ENCODE assay signal across 10 cellular contexts in the genomic region with DNA sequence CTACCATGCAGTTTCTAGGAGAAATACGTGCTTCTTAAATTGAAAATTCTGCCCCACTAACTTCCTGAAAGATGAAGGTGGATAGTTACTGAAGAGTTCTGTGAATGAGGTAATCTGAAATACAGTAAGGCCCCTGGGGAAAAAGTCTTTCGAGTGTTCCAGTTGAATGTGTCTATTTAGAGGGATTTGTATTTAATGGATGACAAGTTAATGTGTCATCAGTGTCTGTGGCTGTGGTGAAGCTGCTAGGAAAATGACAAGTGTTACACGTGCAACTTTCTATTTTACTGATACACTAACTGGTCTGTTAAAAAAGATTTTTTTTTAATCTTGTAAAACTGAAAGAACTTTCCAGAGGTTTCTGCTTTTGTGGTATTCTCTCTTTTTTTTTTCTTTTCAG.
DNase-seq lines count a peak whose midpoint lies in the region; ATAC-seq, FAIRE-seq and TF ChIP-seq lines count a peak whose summit lies in the region.
"Had no signal": no experiment of that assay in that cellular context is flagged by ENCODE, and none has a peak within 500 bp of the region (broad histone marks: within the 10 kb centered on the region; RNA-seq: fewer than 3 reads in every experiment).

No MANE protein-coding gene starts in this region.

- H3K4me2 ChIP-seq in GM12878 (ENCODE audit: control insufficient read depth, insufficient read depth): no peak overlapping the region

- DNase-seq in EH (ENCODE audit: low read depth) (peak; percentile 19), GM12878 (ENCODE audit: low read depth, low spot score) (peak; percentile 15), endothelial cell (ENCODE audit: low spot score) (no peak), lower lobe of right lung (no peak), pancreas (no peak), immature natural killer cell (no peak)
- DNase-seq: spleen had no signal

- H3K27me3 ChIP-seq in GM12878 (replicated peaks in 1 of 2; ENCODE audit: control insufficient read depth in 2 of 2, insufficient read depth in 2 of 2, low read length in 1 of 2) (no peaks in the 10 kb centered on the region), lower lobe of right lung (ENCODE audit: low read depth) (no peaks in the 10 kb centered on the region), pancreas (no peaks in the 10 kb centered on the region)
- H3K27me3 ChIP-seq: spleen had no signal

- RAD21 ChIA-PET in GM12878 (lab: Charles Lee; ENCODE audit: unreplicated experiment): no interaction called here

- no peaks in the 10 kb centered on the region for H3K9me3 Mint-ChIP-seq in endothelial cell (ENCODE audit: unreplicated experiment)
- H3K9me3 Mint-ChIP-seq in immature natural killer cell: no peaks in the 10 kb centered on the region
- H3K9me3 Mint-ChIP-seq: dendritic cell treated with granulocyte-macrophage colony-stimulating factor and Interleukin-4, amounts not matched to agents 40 ng/mL and 50 ng/mL, for 4 days had no signal

- no peak overlapping the region for H3K9ac ChIP-seq in GM12878 (ENCODE audit: control insufficient read depth, insufficient read depth, low read length)

- H3K27ac ChIP-seq in GM12878 (ENCODE audit: control insufficient read depth, insufficient read depth): no peak overlapping the region
- no peak overlapping the region for H3K27ac ChIP-seq in lower lobe of right lung
- no peak overlapping the region for H3K27ac ChIP-seq in pancreas
- H3K27ac ChIP-seq: spleen had no signal

- H3K9me3 ChIP-seq in GM12878 (replicated peaks; ENCODE audit: control insufficient read depth, insufficient read depth, low read length): no peaks in the 10 kb centered on the region
- H3K9me3 ChIP-seq in lower lobe of right lung: no peaks in the 10 kb centered on the region
- no peaks in the 10 kb centered on the region for H3K9me3 ChIP-seq in pancreas
- H3K9me3 ChIP-seq: spleen had no signal

- no peaks in the 10 kb centered on the region for H3K4me1 ChIP-seq in GM12878 (ENCODE audit: control insufficient read depth, insufficient read depth, low read length)
- H3K4me1 ChIP-seq in lower lobe of right lung: no peaks in the 10 kb centered on the region
- H3K4me1 ChIP-seq in pancreas: no peaks in the 10 kb centered on the region
- H3K4me1 ChIP-seq: spleen had no signal

- H3K4me3 Mint-ChIP-seq in endothelial cell (ENCODE audit: unreplicated experiment) (no peak overlapping the region), immature natural killer cell (no peak overlapping the region)
- H3K4me3 Mint-ChIP-seq: dendritic cell treated with granulocyte-macrophage colony-stimulating factor and Interleukin-4, amounts not matched to agents 40 ng/mL and 50 ng/mL, for 4 days had no signal

- H3K4me1 Mint-ChIP-seq in endothelial cell (ENCODE audit: unreplicated experiment) (no peaks in the 10 kb centered on the region), immature natural killer cell (no peaks in the 10 kb centered on the region)

- TF ChIP-seq POLR2A in GM12878 (IDR thresholded peaks at IDR 0.05; ENCODE audit: low read depth, low read length): no peak

- SMC1A ChIA-PET in GM12878 (lab: Charles Lee; ENCODE audit: uncharacterized antibody, unreplicated experiment): interaction anchor here (1.2 kb wide), 1 partner anchor 15 kb away, joined by 3 read pairs; no protein-coding TSS in a partner anchor

- no peak for TF ChIP-seq CTCF in GM12878 (IDR thresholded peaks at IDR 0.05 in 2 of 3, conservative IDR thresholded peaks at IDR 0.05 in 1 of 3; ENCODE audit: control insufficient read depth in 2 of 3, extremely low read depth in 1 of 3, insufficient read depth in 1 of 3, low read depth in 3 of 3, low read length in 3 of 3)
- no peak for TF ChIP-seq CTCF in endothelial cell (IDR thresholded peaks at IDR 0.05; ENCODE audit: unreplicated experiment)
- no peak for TF ChIP-seq CTCF in lower lobe of right lung (IDR thresholded peaks at IDR 0.05)
- TF ChIP-seq CTCF in pancreas (IDR thresholded peaks at IDR 0.05): no peak

- H4K20me1 ChIP-seq in GM12878 (ENCODE audit: control insufficient read depth, insufficient read depth): no peaks in the 10 kb centered on the region

- 1% methylated on average over 3 of the region's 3 CpGs for WGBS in GM12878 (ENCODE audit: insufficient coverage, insufficient replicate concordance, low lambda C conversion rate, missing lambda C conversion rate)
- WGBS in pancreas, 2 donors: 66 to 70% methylated on average over 3 of the region's 3 CpGs

- in situ Hi-C loops in GM12878 (cut with MboI): no loop called here

- no peak overlapping the region for H2AFZ ChIP-seq in GM12878 (ENCODE audit: control insufficient read depth, low read depth, low read length)

- H3K36me3 Mint-ChIP-seq in endothelial cell (ENCODE audit: low read depth, unreplicated experiment) (no peaks in the 10 kb centered on the region), immature natural killer cell (no peaks in the 10 kb centered on the region)

- H3K27me3 Mint-ChIP-seq in endothelial cell (ENCODE audit: unreplicated experiment) (peaks cover 1% of the 10 kb centered on the region), immature natural killer cell (ENCODE audit: low read depth in 3 of 3) (peaks cover 1 to 5% (median 5%) of the 10 kb centered on the region in 3 donors)
- H3K27me3 Mint-ChIP-seq: dendritic cell treated with granulocyte-macrophage colony-stimulating factor and Interleukin-4, amounts not matched to agents 40 ng/mL and 50 ng/mL, for 4 days had no signal

- FAIRE-seq in GM12878 (lab: Jason Lieb, UNC): no peak
- no peak for FAIRE-seq in pancreas (lab: Jason Lieb, UNC)

- BruUV-seq in GM12878 (replicated peaks; lab: Mats Ljungman, UMichigan): no TSS peak

- H3K36me3 ChIP-seq in GM12878 (ENCODE audit: control insufficient read depth in 2 of 2, insufficient read depth in 2 of 2, low read length in 1 of 2) (no peaks in the 10 kb centered on the region), lower lobe of right lung (no peaks in the 10 kb centered on the region), pancreas (no peaks in the 10 kb centered on the region)
- H3K36me3 ChIP-seq: spleen had no signal

- POLR2A ChIA-PET in GM12878 (lab: Charles Lee): no interaction called here

- H3K27ac Mint-ChIP-seq in endothelial cell (ENCODE audit: unreplicated experiment) (no peak overlapping the region), immature natural killer cell (no peak overlapping the region)
- H3K27ac Mint-ChIP-seq: dendritic cell treated with granulocyte-macrophage colony-stimulating factor and Interleukin-4, amounts not matched to agents 40 ng/mL and 50 ng/mL, for 4 days had no signal

- no peak for TF ChIP-seq RAD21 in GM12878 (IDR thresholded peaks at IDR 0.05; ENCODE audit: insufficient read depth, low read depth, low read length)

- intact Hi-C loops in GM12878 (cut with micrococcal nuclease; ENCODE audit: unreplicated experiment) (no loop called here), lower lobe of right lung (cut with DNase I) (no loop called here), pancreas (cut with DNase I) (no loop called here)

- ATAC-seq in GM21423 (IDR thresholded peaks at IDR 0.05; ENCODE audit: unreplicated experiment) (peak; percentile 78), HG03457 (IDR thresholded peaks at IDR 0.05; ENCODE audit: unreplicated experiment) (peak; percentile 85), GM12878 (peak; percentile 42), lower lobe of right lung (no peak), pancreas (no peak)

- no peak for TF ChIP-seq EP300 in GM12878 (IDR thresholded peaks at IDR 0.05; ENCODE audit: borderline replicate concordance in 1 of 2, control insufficient read depth in 1 of 2, low read depth in 2 of 2, low read length in 2 of 2)

- H3K79me2 ChIP-seq in GM12878 (ENCODE audit: control insufficient read depth, insufficient read depth, low read length): no peaks in the 10 kb centered on the region

- CTCF ChIA-PET in GM12878 (lab: Yijun Ruan, JAX): no interaction called here

- no peak overlapping the region for H3K4me3 ChIP-seq in GM12878
- H3K4me3 ChIP-seq in lower lobe of right lung: no peak overlapping the region
- no peak overlapping the region for H3K4me3 ChIP-seq in pancreas
- H3K4me3 ChIP-seq: spleen had no signal

TF ChIP-seq in GM12878, 131 proteins besides CTCF, POLR2A, EP300 and RAD21 (continues in another document):
- TF ChIP-seq, protein P1, sequence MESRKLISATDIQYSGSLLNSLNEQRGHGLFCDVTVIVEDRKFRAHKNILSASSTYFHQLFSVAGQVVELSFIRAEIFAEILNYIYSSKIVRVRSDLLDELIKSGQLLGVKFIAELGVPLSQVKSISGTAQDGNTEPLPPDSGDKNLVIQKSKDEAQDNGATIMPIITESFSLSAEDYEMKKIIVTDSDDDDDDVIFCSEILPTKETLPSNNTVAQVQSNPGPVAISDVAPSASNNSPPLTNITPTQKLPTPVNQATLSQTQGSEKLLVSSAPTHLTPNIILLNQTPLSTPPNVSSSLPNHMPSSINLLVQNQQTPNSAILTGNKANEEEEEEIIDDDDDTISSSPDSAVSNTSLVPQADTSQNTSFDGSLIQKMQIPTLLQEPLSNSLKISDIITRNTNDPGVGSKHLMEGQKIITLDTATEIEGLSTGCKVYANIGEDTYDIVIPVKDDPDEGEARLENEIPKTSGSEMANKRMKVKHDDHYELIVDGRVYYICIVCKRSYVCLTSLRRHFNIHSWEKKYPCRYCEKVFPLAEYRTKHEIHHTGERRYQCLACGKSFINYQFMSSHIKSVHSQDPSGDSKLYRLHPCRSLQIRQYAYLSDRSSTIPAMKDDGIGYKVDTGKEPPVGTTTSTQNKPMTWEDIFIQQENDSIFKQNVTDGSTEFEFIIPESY (IDR thresholded peaks at IDR 0.05): no peak
- TF ChIP-seq, protein P2, sequence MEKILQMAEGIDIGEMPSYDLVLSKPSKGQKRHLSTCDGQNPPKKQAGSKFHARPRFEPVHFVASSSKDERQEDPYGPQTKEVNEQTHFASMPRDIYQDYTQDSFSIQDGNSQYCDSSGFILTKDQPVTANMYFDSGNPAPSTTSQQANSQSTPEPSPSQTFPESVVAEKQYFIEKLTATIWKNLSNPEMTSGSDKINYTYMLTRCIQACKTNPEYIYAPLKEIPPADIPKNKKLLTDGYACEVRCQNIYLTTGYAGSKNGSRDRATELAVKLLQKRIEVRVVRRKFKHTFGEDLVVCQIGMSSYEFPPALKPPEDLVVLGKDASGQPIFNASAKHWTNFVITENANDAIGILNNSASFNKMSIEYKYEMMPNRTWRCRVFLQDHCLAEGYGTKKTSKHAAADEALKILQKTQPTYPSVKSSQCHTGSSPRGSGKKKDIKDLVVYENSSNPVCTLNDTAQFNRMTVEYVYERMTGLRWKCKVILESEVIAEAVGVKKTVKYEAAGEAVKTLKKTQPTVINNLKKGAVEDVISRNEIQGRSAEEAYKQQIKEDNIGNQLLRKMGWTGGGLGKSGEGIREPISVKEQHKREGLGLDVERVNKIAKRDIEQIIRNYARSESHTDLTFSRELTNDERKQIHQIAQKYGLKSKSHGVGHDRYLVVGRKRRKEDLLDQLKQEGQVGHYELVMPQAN (conservative IDR thresholded peaks at IDR 0.05): no peak
- TF ChIP-seq SREBF1 (IDR thresholded peaks at IDR 0.05; ENCODE audit: low read length): no peak

Comparison
In these comparisons a context has a peak if more than half of its experiments do, and no peak if none do; other contexts are left out.
1. DNase-seq: peak in EH (single experiment) and GM12878 (single experiment); none in endothelial cell (single experiment), lower lobe of right lung (single experiment), pancreas (0 of 6) and immature natural killer cell (0 of 3).
2. ATAC-seq: peak in GM21423 (single experiment), HG03457 (single experiment) and GM12878 (single experiment); none in lower lobe of right lung (0 of 2) and pancreas (0 of 4).